Comparison of ENCODE assay signal across 16 cellular contexts in genomic region chr13:40756042-40756441, GRCh38. TPM values are rescaled to one million over a fixed set of nuclear protein-coding genes. Genes with fewer than 3 reads are reported as not detected.
A peak's percentile ranks its signal among the peaks of the same experiment; 100 is the strongest.
DNase-seq lines count a peak whose midpoint lies in the region; ATAC-seq and TF ChIP-seq lines count a peak whose summit lies in the region.
"Had no signal": no experiment of that assay in that cellular context is flagged by ENCODE, and none has a peak within 500 bp of the region (broad histone marks: within the 10 kb centered on the region; RNA-seq: fewer than 3 reads in every experiment).

No MANE protein-coding gene starts in this region.

- peaks cover 27% of the 10 kb centered on the region for H3F3A ChIP-seq in DOHH2 (ENCODE audit: control insufficient read depth, insufficient read depth)

- H3K4me1 ChIP-seq in DOHH2 (ENCODE audit: control insufficient read depth, low read length): peaks cover 60% of the 10 kb centered on the region
- no peaks in the 10 kb centered on the region for H3K4me1 ChIP-seq in effector memory CD4-positive, alpha-beta T cell (ENCODE audit: control insufficient read depth, insufficient read depth, low read length, poor library complexity, severe bottlenecking)
- peaks cover 0 to 9% (median 0%) of the 10 kb centered on the region in 4 donors for H3K4me1 ChIP-seq in right lobe of liver
- H3K4me1 ChIP-seq: adrenal gland had no signal

- no peaks in the 10 kb centered on the region for H3K27me3 ChIP-seq in DOHH2 (ENCODE audit: control insufficient read depth, low read length)
- no peaks in the 10 kb centered on the region for H3K27me3 ChIP-seq in effector memory CD4-positive, alpha-beta T cell (replicated peaks; ENCODE audit: control insufficient read depth, insufficient read depth, low read length, poor library complexity, severe bottlenecking)
- H3K27me3 ChIP-seq in right lobe of liver: no peaks in the 10 kb centered on the region
- H3K27me3 ChIP-seq: adrenal gland had no signal

- H3K4me3 ChIP-seq in DOHH2 (ENCODE audit: low read length) (peak overlapping the region; percentile 39), right lobe of liver (no peak overlapping the region)
- no peak overlapping the region for H3K4me3 ChIP-seq in effector memory CD4-positive, alpha-beta T cell (ENCODE audit: insufficient read depth, low read depth, low read length, poor library complexity, severe bottlenecking)
- H3K4me3 ChIP-seq: adrenal gland had no signal

- intact Hi-C loops in right lobe of liver (cut with DNase I): no loop called here

- no peak for TF ChIP-seq POLR2A in right lobe of liver (IDR thresholded peaks at IDR 0.05)

- H3K4me2 ChIP-seq in DOHH2 (ENCODE audit: low read length): peak overlapping the region; percentile 55

- H4K20me1 ChIP-seq in DOHH2 (ENCODE audit: control insufficient read depth, insufficient read depth, low read depth, low read length): no peaks in the 10 kb centered on the region

- H3K36me3 ChIP-seq in DOHH2 (ENCODE audit: control insufficient read depth, low read length): peaks cover 73% of the 10 kb centered on the region
- H3K36me3 ChIP-seq in effector memory CD4-positive, alpha-beta T cell (ENCODE audit: control insufficient read depth, insufficient read depth, low read length): peaks cover 32% of the 10 kb centered on the region
- peaks cover 0 to 38% (median 5%) of the 10 kb centered on the region in 4 donors for H3K36me3 ChIP-seq in right lobe of liver

- H3K9me2 ChIP-seq in DOHH2 (replicated peaks; ENCODE audit: control insufficient read depth, low read length): no peaks in the 10 kb centered on the region

- H3K9me3 ChIP-seq in DOHH2 (ENCODE audit: control insufficient read depth, insufficient read depth, low read length) (no peaks in the 10 kb centered on the region), right lobe of liver (no peaks in the 10 kb centered on the region)
- H3K9me3 ChIP-seq in effector memory CD4-positive, alpha-beta T cell (ENCODE audit: control insufficient read depth, low read length): no peaks in the 10 kb centered on the region
- H3K9me3 ChIP-seq: adrenal gland had no signal

- DNase-seq in effector memory CD4-positive, alpha-beta T cell: no peak
- DNase-seq in right lobe of liver: no peak
- DNase-seq in GM10266 (ENCODE audit: extremely low spot score): no peak
- no peak for DNase-seq in Kasumi-1 (lab: John Stamatoyannopoulos, UW)
- DNase-seq: activated CD8-positive, alpha-beta memory T cell treated with anti-CD3 and anti-CD28 coated beads for 24 hours; adrenal gland; C1 segment of cervical spinal cord; DMS79 treated with DMSO at 0.1 percent for 48 hours; kidney; NCI-H2029; NCI-H510A treated with DMSO at 0.1 percent for 48 hours; stimulated activated naive CD8-positive, alpha-beta T cell treated with anti-CD3 and anti-CD28 coated beads, Interleukin-15, Interleukin-2, amounts not matched to agents 100 U/mL and 50 U/mL, for 24 hours had no signal

- peaks cover 32% of the 10 kb centered on the region for H3K79me2 ChIP-seq in DOHH2 (ENCODE audit: control insufficient read depth, low read length)

- 39% methylated on average over 1 of the region's 1 CpG for WGBS in right lobe of liver (ENCODE audit: insufficient coverage, low coverage, low lambda C conversion rate, missing lambda C conversion rate)

- TF ChIP-seq CTCF in DOHH2 (IDR thresholded peaks at IDR 0.05; ENCODE audit: low read depth, low read length, poor library complexity, severe bottlenecking) (no peak), right lobe of liver (IDR thresholded peaks at IDR 0.05) (no peak), GM10266 (IDR thresholded peaks at IDR 0.05; ENCODE audit: control insufficient read depth, insufficient read depth, low read depth, missing control alignments) (no peak)

- peak overlapping the region; percentile 75 for H3K27ac ChIP-seq in DOHH2 (ENCODE audit: low read depth, low read length)
- H3K27ac ChIP-seq in effector memory CD4-positive, alpha-beta T cell (ENCODE audit: insufficient read depth, low read length, poor library complexity, severe bottlenecking): no peak overlapping the region
- peak overlapping the region in 1 of 3 donors; percentile 29 for H3K27ac ChIP-seq in right lobe of liver
- H3K27ac ChIP-seq: adrenal gland had no signal

- ATAC-seq in GM19025 (IDR thresholded peaks at IDR 0.05; ENCODE audit: low read depth, unreplicated experiment): peak; percentile 57
- peak; percentile 47 for ATAC-seq in GM21576 (IDR thresholded peaks at IDR 0.05; ENCODE audit: unreplicated experiment)
- ATAC-seq in HG03108 (IDR thresholded peaks at IDR 0.05; ENCODE audit: unreplicated experiment): peak; percentile 46
- ATAC-seq in right lobe of liver: no peak
- ATAC-seq: stimulated activated naive CD8-positive, alpha-beta T cell treated with anti-CD3 and anti-CD28 coated beads, Interleukin-15, Interleukin-2, amounts not matched to agents 100 U/mL and 50 U/mL, for 24 hours had no signal

RNA-seq across cellular contexts. Expression of gene MRPS31, which starts 14.9 kb away (rescaled TPM):
- total RNA-seq in right lobe of liver: 10 to 100 TPM; 13.6 to 24.3 (median 20.0) TPM

RNA-seq across cellular contexts. Expression of gene SLC25A15, which starts 33.4 kb away (rescaled TPM):
- 100 to 1,000 TPM in 1 of 6 experiments, 10 to 100 TPM in 5; 28.0 to 168 (median 79.9) TPM for total RNA-seq in right lobe of liver

Comparison
In these comparisons a context has a peak if more than half of its experiments do, and no peak if none do; other contexts are left out.
1. ATAC-seq: peak in GM19025 (single experiment), GM21576 (single experiment) and HG03108 (single experiment); none in right lobe of liver (0 of 4).